ENCODE assay signal across 1 cellular context in the genomic region with DNA sequence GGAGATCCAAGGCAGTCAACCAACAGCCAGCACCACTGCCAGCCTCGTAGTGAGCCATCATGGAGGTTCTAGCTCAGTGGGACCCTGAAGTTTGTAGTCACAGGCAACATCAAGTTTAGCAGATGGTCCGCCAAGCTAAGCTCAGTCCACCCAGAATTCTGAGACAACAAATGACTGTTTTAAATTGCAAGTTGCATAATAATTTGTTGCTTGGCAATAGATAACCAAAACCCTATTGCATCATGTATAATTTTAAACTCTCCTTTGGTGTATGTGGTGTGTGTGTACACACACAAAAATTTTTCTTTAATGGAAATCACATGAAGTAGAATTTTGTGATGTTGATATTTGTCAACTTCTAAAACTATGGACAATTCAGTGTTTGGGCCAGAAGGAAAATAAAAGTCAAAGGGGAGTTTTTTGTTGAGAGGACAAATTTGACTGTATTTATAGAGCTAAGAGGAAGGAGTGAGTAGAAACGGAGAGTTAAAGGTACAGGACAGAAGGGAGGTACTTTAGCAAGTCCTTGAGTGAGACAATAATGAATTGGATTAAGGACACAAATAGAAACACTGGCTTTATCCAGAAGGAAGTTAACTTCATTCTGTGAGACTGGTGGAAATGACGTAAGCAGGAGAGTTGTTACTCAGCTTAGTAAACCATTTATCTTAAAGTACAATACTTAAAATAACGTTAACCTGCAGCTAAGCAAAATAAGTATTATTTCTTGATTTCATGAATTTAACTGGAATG.
TF ChIP-seq lines count a peak whose summit lies in the region.

No MANE protein-coding gene starts in this region.

TF ChIP-seq in A549, 52 proteins besides CTCF, POLR2A, EP300 and RAD21 (continued from another document):
- TF ChIP-seq, protein P1, sequence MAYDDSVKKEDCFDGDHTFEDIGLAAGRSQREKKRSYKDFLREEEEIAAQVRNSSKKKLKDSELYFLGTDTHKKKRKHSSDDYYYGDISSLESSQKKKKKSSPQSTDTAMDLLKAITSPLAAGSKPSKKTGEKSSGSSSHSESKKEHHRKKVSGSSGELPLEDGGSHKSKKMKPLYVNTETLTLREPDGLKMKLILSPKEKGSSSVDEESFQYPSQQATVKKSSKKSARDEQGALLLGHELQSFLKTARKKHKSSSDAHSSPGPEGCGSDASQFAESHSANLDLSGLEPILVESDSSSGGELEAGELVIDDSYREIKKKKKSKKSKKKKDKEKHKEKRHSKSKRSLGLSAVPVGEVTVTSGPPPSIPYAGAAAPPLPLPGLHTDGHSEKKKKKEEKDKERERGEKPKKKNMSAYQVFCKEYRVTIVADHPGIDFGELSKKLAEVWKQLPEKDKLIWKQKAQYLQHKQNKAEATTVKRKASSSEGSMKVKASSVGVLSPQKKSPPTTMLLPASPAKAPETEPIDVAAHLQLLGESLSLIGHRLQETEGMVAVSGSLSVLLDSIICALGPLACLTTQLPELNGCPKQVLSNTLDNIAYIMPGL (CRISPR knock-in tag; IDR thresholded peaks at IDR 0.05; ENCODE audit: borderline replicate concordance), result no peak
- TF ChIP-seq RARB (CRISPR knock-in tag; IDR thresholded peaks at IDR 0.05), result no peak
- TF ChIP-seq RFX5 (IDR thresholded peaks at IDR 0.05), result no peak
- no peak for TF ChIP-seq SMC3 (IDR thresholded peaks at IDR 0.05)
- no peak for TF ChIP-seq HEYL (CRISPR knock-in tag; IDR thresholded peaks at IDR 0.05)
